Comparison of ENCODE assay signal across 12 cellular contexts in genomic region chr17:45043813-45044540, GRCh38. TPM values are rescaled to one million over a fixed set of nuclear protein-coding genes. Genes with fewer than 3 reads are reported as not detected.
A peak's percentile ranks its signal among the peaks of the same experiment; 100 is the strongest.
DNase-seq lines count a peak whose midpoint lies in the region; ATAC-seq and TF ChIP-seq lines count a peak whose summit lies in the region.
"Had no signal": no experiment of that assay in that cellular context is flagged by ENCODE, and none has a peak within 500 bp of the region (broad histone marks: within the 10 kb centered on the region; RNA-seq: fewer than 3 reads in every experiment).

No MANE protein-coding gene starts in this region.

- no peak overlapping the region for H3K23ac ChIP-seq in H9 (ENCODE audit: insufficient read length, low read depth, low read length)

- no peaks in the 10 kb centered on the region for H3K27me3 Mint-ChIP-seq in H9 (ENCODE audit: low read depth)

- intact Hi-C loops in adrenal gland (cut with DNase I) (no loop called here), left ventricle myocardium inferior (cut with micrococcal nuclease) (no loop called here)

- H4K5ac ChIP-seq in H9 (ENCODE audit: insufficient read length, low read depth, low read length): no peak overlapping the region

- TF ChIP-seq CTCF in H9 (conservative IDR thresholded peaks at IDR 0.05): no peak
- TF ChIP-seq CTCF in adrenal gland (IDR thresholded peaks at IDR 0.05): no peak
- no peak for TF ChIP-seq CTCF in left ventricle myocardium inferior (IDR thresholded peaks at IDR 0.05; ENCODE audit: borderline replicate concordance)

- no peak overlapping the region for H4K91ac ChIP-seq in H9 (ENCODE audit: insufficient read length, low read depth, low read length)

- H4K20me1 ChIP-seq in H9 (ENCODE audit: control insufficient read depth, insufficient read depth, insufficient read length): peaks cover 3% of the 10 kb centered on the region

- no peak overlapping the region for H3K4me2 ChIP-seq in H9 (ENCODE audit: insufficient read depth, insufficient read length, low read length)

- H2BK12ac ChIP-seq in H9 (ENCODE audit: insufficient read length, low read depth, low read length): no peak overlapping the region

- no peaks in the 10 kb centered on the region for H3K9me3 Mint-ChIP-seq in H9
- H3K9me3 Mint-ChIP-seq in stimulated activated effector memory CD8-positive, alpha-beta T cell treated with anti-CD3 and anti-CD28 coated beads, Interleukin-12 subunit alpha, Interleukin-12 subunit beta, amount 100 ng/mL, for 72 hours: no peaks in the 10 kb centered on the region
- H3K9me3 Mint-ChIP-seq: immature natural killer cell had no signal

- WGBS in H9 (ENCODE audit: extremely low coverage, insufficient read length, low lambda C conversion rate): no CpG with 5 or more reads among the region's 18 CpGs
- WGBS in adrenal gland, 4 donors: 69 to 82% (median 79%) methylated on average over 12 to 18 of the region's 18 CpGs

- no peak overlapping the region for H2AK5ac ChIP-seq in H9 (ENCODE audit: insufficient read length, low read length)

- no peak for ATAC-seq in stimulated activated effector memory CD8-positive, alpha-beta T cell treated with anti-CD3 and anti-CD28 coated beads, Interleukin-12 subunit alpha, Interleukin-12 subunit beta, amount 100 ng/mL, for 72 hours
- ATAC-seq in GM21825 (IDR thresholded peaks at IDR 0.05; ENCODE audit: unreplicated experiment): no peak
- no peak for ATAC-seq in GM18511 (IDR thresholded peaks at IDR 0.05; ENCODE audit: unreplicated experiment)
- ATAC-seq in GM18873 (IDR thresholded peaks at IDR 0.05; ENCODE audit: low FRiP score, unreplicated experiment): no peak

- no peak overlapping the region for H3K4me3 ChIP-seq in adrenal gland
- H3K4me3 ChIP-seq in left ventricle myocardium inferior: no peak overlapping the region
- H3K4me3 ChIP-seq: BLaER1 treated with 17β-estradiol and CSF1 and Interleukin-3, amounts not matched to agents 10 nM and 100 nM had no signal

- H2BK120ac ChIP-seq in H9 (ENCODE audit: low read depth, low read length, poor library complexity, severe bottlenecking): no peak overlapping the region

- H2BK15ac ChIP-seq in H9 (ENCODE audit: low read depth, low read length): no peak overlapping the region

- no peak overlapping the region for H3T11ph ChIP-seq in H9 (ENCODE audit: low read length)

- peak overlapping the region; percentile 21 for H3K18ac ChIP-seq in H9 (ENCODE audit: insufficient read length, low read depth, low read length)

- no peak overlapping the region for H3K4ac ChIP-seq in H9 (ENCODE audit: low read depth, low read length)

- H4K8ac ChIP-seq in H9 (replicated peaks; ENCODE audit: insufficient read length, low read depth, low read length): no peak overlapping the region

- H3K9ac ChIP-seq in H9 (ENCODE audit: extremely low read depth, insufficient read length, low read length): no peak overlapping the region

- H3K27ac Mint-ChIP-seq in H9: peak overlapping the region; percentile 49 to 91 (median 91); a peak in 4 of 7 replicates
- peak overlapping the region; percentile 61 for H3K27ac Mint-ChIP-seq in stimulated activated effector memory CD8-positive, alpha-beta T cell treated with anti-CD3 and anti-CD28 coated beads, Interleukin-12 subunit alpha, Interleukin-12 subunit beta, amount 100 ng/mL, for 72 hours

- H3K4me3 Mint-ChIP-seq in H9: no peak overlapping the region
- H3K4me3 Mint-ChIP-seq in stimulated activated effector memory CD8-positive, alpha-beta T cell treated with anti-CD3 and anti-CD28 coated beads, Interleukin-12 subunit alpha, Interleukin-12 subunit beta, amount 100 ng/mL, for 72 hours: no peak overlapping the region
- H3K4me3 Mint-ChIP-seq: immature natural killer cell had no signal

- DNase-seq in H9 (peak; percentile 58), adrenal gland (no peak), left ventricle myocardium inferior (no peak), DMS153 treated with DMSO at 0.1 percent for 48 hours (lab: John Stamatoyannopoulos, UW; ENCODE audit: unreplicated experiment) (no peak)
- no peak for DNase-seq in stimulated activated effector memory CD8-positive, alpha-beta T cell treated with anti-CD3 and anti-CD28 coated beads, Interleukin-12 subunit alpha, Interleukin-12 subunit beta, amount 100 ng/mL, for 72 hours (ENCODE audit: low spot score in 2 of 2)
- DNase-seq: dermis blood vessel endothelial cell, immature natural killer cell, NCI-H2081 treated with DMSO at 0.1 percent for 48 hours had no signal

- H3K4me1 ChIP-seq in H9 (ENCODE audit: insufficient read depth, low read length): peaks cover 5% of the 10 kb centered on the region; the same call in 1 of the 2 replicates
- H3K4me1 ChIP-seq in adrenal gland (replicated peaks in 1 of 2): peaks cover 23 to 36% of the 10 kb centered on the region in 2 donors
- H3K4me1 ChIP-seq in left ventricle myocardium inferior: peaks cover 55% of the 10 kb centered on the region

- peaks cover 2% of the 10 kb centered on the region; the same call in 1 of the 2 replicates for H3K79me2 ChIP-seq in H9 (ENCODE audit: insufficient read depth, low read length)

- TF ChIP-seq POLR2A in adrenal gland (IDR thresholded peaks at IDR 0.05): no peak

- H3K27me3 ChIP-seq in H9 (ENCODE audit: insufficient read depth, low read length): no peaks in the 10 kb centered on the region
- H3K27me3 ChIP-seq in adrenal gland: no peaks in the 10 kb centered on the region
- no peaks in the 10 kb centered on the region for H3K27me3 ChIP-seq in left ventricle myocardium inferior (ENCODE audit: low read depth)
- H3K27me3 ChIP-seq: BLaER1 treated with 17β-estradiol and CSF1 and Interleukin-3, amounts not matched to agents 10 nM and 100 nM had no signal

- H2BK5ac ChIP-seq in H9 (ENCODE audit: insufficient read length, low read length): no peak overlapping the region

- H3K27ac ChIP-seq in H9 (ENCODE audit: insufficient read length, low read depth, low read length) (no peak overlapping the region), adrenal gland (peak overlapping the region in 3 of 5 donors; percentile 22 to 54 (median 41)), left ventricle myocardium inferior (replicated peaks) (peak overlapping the region; percentile 72)
- H3K27ac ChIP-seq: BLaER1 treated with 17β-estradiol and CSF1 and Interleukin-3, amounts not matched to agents 10 nM and 100 nM had no signal

- H3K36me3 Mint-ChIP-seq in H9 (ENCODE audit: insufficient read depth in 1 of 3, low read depth in 3 of 3): peaks cover 2 to 14% (median 7%) of the 10 kb centered on the region in 3 experiments; a peak in 6 of 7 replicates
- H3K36me3 Mint-ChIP-seq in stimulated activated effector memory CD8-positive, alpha-beta T cell treated with anti-CD3 and anti-CD28 coated beads, Interleukin-12 subunit alpha, Interleukin-12 subunit beta, amount 100 ng/mL, for 72 hours: no peaks in the 10 kb centered on the region
- H3K36me3 Mint-ChIP-seq: immature natural killer cell had no signal

- peaks cover 38 to 49% of the 10 kb centered on the region in 2 experiments for H3K4me1 Mint-ChIP-seq in H9
- H3K4me1 Mint-ChIP-seq in stimulated activated effector memory CD8-positive, alpha-beta T cell treated with anti-CD3 and anti-CD28 coated beads, Interleukin-12 subunit alpha, Interleukin-12 subunit beta, amount 100 ng/mL, for 72 hours: peaks cover 36% of the 10 kb centered on the region

- H3K79me1 ChIP-seq in H9 (ENCODE audit: insufficient read depth, low read depth, low read length, poor library complexity, severe bottlenecking): peaks cover 3% of the 10 kb centered on the region

- no peaks in the 10 kb centered on the region for H3K23me2 ChIP-seq in H9 (ENCODE audit: insufficient read length, low read depth, low read length, poor library complexity, severe bottlenecking)

- no peak overlapping the region for H3K56ac ChIP-seq in H9 (ENCODE audit: insufficient read length, low read depth, low read length)

- H3K36me3 ChIP-seq in adrenal gland (replicated peaks in 1 of 2) (no peaks in the 10 kb centered on the region), left ventricle myocardium inferior (no peaks in the 10 kb centered on the region)

- no peak overlapping the region for H2BK20ac ChIP-seq in H9 (ENCODE audit: low read depth, low read length, poor library complexity, severe bottlenecking)

- no peak overlapping the region for H2AFZ ChIP-seq in H9 (ENCODE audit: low read length)

- H3K9me3 ChIP-seq in H9 (ENCODE audit: control insufficient read depth, low read depth, low read length): no peaks in the 10 kb centered on the region
- H3K9me3 ChIP-seq in adrenal gland (replicated peaks in 1 of 3): no peaks in the 10 kb centered on the region
- H3K9me3 ChIP-seq in left ventricle myocardium inferior (replicated peaks): no peaks in the 10 kb centered on the region
- H3K9me3 ChIP-seq: BLaER1 treated with 17β-estradiol and CSF1 and Interleukin-3, amounts not matched to agents 10 nM and 100 nM had no signal

- H3K14ac ChIP-seq in H9 (ENCODE audit: insufficient read depth, low read length): no peak overlapping the region

RNA-seq across cellular contexts. Expression of gene DCAKD, which starts 7.5 kb away (rescaled TPM):
- 48.3 and 53.2 TPM in 2 replicates for total RNA-seq in H9 (2021)
- 100 to 1,000 TPM in 2 of 8 donors, 10 to 100 TPM in 6; 53.1 to 115 (median 74.6) TPM for total RNA-seq in adrenal gland
- 10 to 100 TPM; 34.9 to 40.6 (median 35.2) TPM for polyA plus RNA-seq in adrenal gland
- 25.9 TPM for total RNA-seq in left ventricle myocardium inferior

RNA-seq across cellular contexts. Expression of gene NMT1, which starts 17.1 kb away (rescaled TPM):
- total RNA-seq in H9 (2021) (150 and 151 TPM in 2 replicates), adrenal gland (100 to 1,000 TPM in 6 of 8 donors, 10 to 100 TPM in 2; 85.9 to 174 (median 136) TPM), left ventricle myocardium inferior (86.0 TPM)
- polyA plus RNA-seq in adrenal gland: 100 to 1,000 TPM; 119 to 170 (median 163) TPM
